Comparison of ENCODE assay signal across 12 cellular contexts in the genomic region with DNA sequence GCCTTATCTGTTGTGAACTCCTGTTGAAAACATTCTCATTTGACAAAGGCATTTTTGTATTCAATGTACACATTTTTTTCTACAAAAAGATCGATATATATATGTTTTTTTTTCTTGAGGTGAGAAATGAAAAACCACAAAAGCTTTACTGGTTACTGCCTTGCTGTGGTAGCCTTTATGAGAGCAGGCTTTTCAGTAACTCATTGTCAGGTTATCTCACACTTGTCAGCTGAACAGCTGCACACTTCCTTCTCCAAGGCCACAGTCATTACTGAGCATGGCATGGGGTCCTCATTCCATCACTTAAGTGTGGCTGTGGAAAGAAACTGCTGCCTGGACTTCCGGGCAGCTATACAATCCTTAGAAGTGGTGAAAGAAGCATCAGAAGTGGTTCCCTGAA.
A peak's percentile ranks its signal among the peaks of the same experiment; 100 is the strongest.
DNase-seq lines count a peak whose midpoint lies in the region; ATAC-seq and TF ChIP-seq lines count a peak whose summit lies in the region.
"Had no signal": no experiment of that assay in that cellular context is flagged by ENCODE, and none has a peak within 500 bp of the region (broad histone marks: within the 10 kb centered on the region; RNA-seq: fewer than 3 reads in every experiment).

No MANE protein-coding gene starts in this region.

- H3K36me3 Mint-ChIP-seq in progenitor cell of endocrine pancreas (ENCODE audit: insufficient read depth): peaks cover 5% of the 10 kb centered on the region

- no peak for DNase-seq in progenitor cell of endocrine pancreas (ENCODE audit: low spot score, unreplicated experiment)
- DNase-seq in putamen (ENCODE audit: low spot score): no peak
- DNase-seq in central memory CD4-positive, alpha-beta T cell: no peak
- no peak for DNase-seq in posterior cingulate gyrus
- DNase-seq: activated CD4-positive, alpha-beta T cell treated with anti-CD3 and anti-CD28 coated beads, Interleukin-2, amount 10 ng/mL, durations not matched to agents 7 days and 5 days; CD4-positive, alpha-beta T cell; NCI-H2171; T-helper 1 cell had no signal

- ATAC-seq in GM18909 (IDR thresholded peaks at IDR 0.05; ENCODE audit: poor library complexity, unreplicated experiment) (peak; percentile 68), HG02642 (IDR thresholded peaks at IDR 0.05; ENCODE audit: poor library complexity, unreplicated experiment) (peak; percentile 70), HG03558 (IDR thresholded peaks at IDR 0.05; ENCODE audit: extremely low read depth, unreplicated experiment) (peak; percentile 66)

- intact Hi-C loops in posterior cingulate gyrus (cut with DNase I): no loop called here

- no peak overlapping the region for H3K4me3 Mint-ChIP-seq in progenitor cell of endocrine pancreas (ENCODE audit: low read depth)
- H3K4me3 Mint-ChIP-seq: activated CD4-positive, alpha-beta T cell treated with anti-CD3 and anti-CD28 coated beads, Interleukin-2, amount 10 ng/mL, durations not matched to agents 7 days and 5 days; brain; CD4-positive, alpha-beta T cell had no signal

- H3K4me1 Mint-ChIP-seq in progenitor cell of endocrine pancreas (ENCODE audit: low read depth): peaks cover 7% of the 10 kb centered on the region
- H3K4me1 Mint-ChIP-seq: activated CD4-positive, alpha-beta T cell treated with anti-CD3 and anti-CD28 coated beads, Interleukin-2, amount 10 ng/mL, durations not matched to agents 7 days and 5 days had no signal

- H3K27me3 Mint-ChIP-seq in progenitor cell of endocrine pancreas: no peaks in the 10 kb centered on the region
- H3K27me3 Mint-ChIP-seq: activated CD4-positive, alpha-beta T cell treated with anti-CD3 and anti-CD28 coated beads, Interleukin-2, amount 10 ng/mL, durations not matched to agents 7 days and 5 days; CD4-positive, alpha-beta T cell had no signal

- H3K9me3 Mint-ChIP-seq in progenitor cell of endocrine pancreas (ENCODE audit: low read depth): peaks cover 12% of the 10 kb centered on the region

- no peak for TF ChIP-seq CTCF in progenitor cell of endocrine pancreas (IDR thresholded peaks at IDR 0.05; ENCODE audit: unreplicated experiment)

- H3K27ac Mint-ChIP-seq in progenitor cell of endocrine pancreas: peak overlapping the region; percentile 56
- H3K27ac Mint-ChIP-seq: activated CD4-positive, alpha-beta T cell treated with anti-CD3 and anti-CD28 coated beads, Interleukin-2, amount 10 ng/mL, durations not matched to agents 7 days and 5 days; brain; CD4-positive, alpha-beta T cell had no signal
